ENCODE assay signal across 1 cellular context in genomic region chr16:50059111-50059510, GRCh38.
TF ChIP-seq lines count a peak whose summit lies in the region.

No MANE protein-coding gene starts in this region.

TF ChIP-seq in HepG2, 621 proteins besides CTCF, POLR2A, EP300 and RAD21:
- TF ChIP-seq ZNF768 (CRISPR knock-in tag; IDR thresholded peaks at IDR 0.05) (peak; percentile 23; the same call in 1 of the 2 replicates), ATF7 (IDR thresholded peaks at IDR 0.05) (0 out of 2 replicates have a peak, but pooled peaks have one; percentile 40), ATF7 (CRISPR knock-in tag; IDR thresholded peaks at IDR 0.05) (no peak)
- TF ChIP-seq, protein P1, sequence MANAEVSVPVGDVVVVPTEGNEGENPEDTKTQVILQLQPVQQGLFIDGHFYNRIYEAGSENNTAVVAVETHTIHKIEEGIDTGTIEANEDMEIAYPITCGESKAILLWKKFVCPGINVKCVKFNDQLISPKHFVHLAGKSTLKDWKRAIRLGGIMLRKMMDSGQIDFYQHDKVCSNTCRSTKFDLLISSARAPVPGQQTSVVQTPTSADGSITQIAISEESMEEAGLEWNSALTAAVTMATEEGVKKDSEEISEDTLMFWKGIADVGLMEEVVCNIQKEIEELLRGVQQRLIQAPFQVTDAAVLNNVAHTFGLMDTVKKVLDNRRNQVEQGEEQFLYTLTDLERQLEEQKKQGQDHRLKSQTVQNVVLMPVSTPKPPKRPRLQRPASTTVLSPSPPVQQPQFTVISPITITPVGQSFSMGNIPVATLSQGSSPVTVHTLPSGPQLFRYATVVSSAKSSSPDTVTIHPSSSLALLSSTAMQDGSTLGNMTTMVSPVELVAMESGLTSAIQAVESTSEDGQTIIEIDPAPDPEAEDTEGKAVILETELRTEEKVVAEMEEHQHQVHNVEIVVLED (CRISPR knock-in tag; IDR thresholded peaks at IDR 0.05; ENCODE audit: borderline replicate concordance), result no peak
